Comparison of ENCODE assay signal across 8 cellular contexts in genomic region chr10:31706921-31707571, GRCh38.
A peak's percentile ranks its signal among the peaks of the same experiment; 100 is the strongest.
DNase-seq lines count a peak whose midpoint lies in the region; ATAC-seq and TF ChIP-seq lines count a peak whose summit lies in the region.

No MANE protein-coding gene starts in this region.

- 52% methylated on average over 11 of the region's 11 CpGs for WGBS in smooth muscle cell (ENCODE audit: low lambda C conversion rate)

- DNase-seq in SJSA1 (ENCODE audit: low read depth in 1 of 2, low spot score in 2 of 2) (no peak), cardiac muscle cell (ENCODE audit: low read depth in 1 of 2, low spot score in 1 of 2) (peak in 1 of 2 donors; percentile 30), smooth muscle cell (lab: John Stamatoyannopoulos, UW; ENCODE audit: unreplicated experiment) (no peak), OCI-M2 (lab: John Stamatoyannopoulos, UW; ENCODE audit: unreplicated experiment) (no peak), kidney tubule cell (ENCODE audit: low spot score) (no peak)
- no peak for DNase-seq in stimulated activated CD4-positive, alpha-beta T cell treated with anti-CD3 and anti-CD28 coated beads, Interleukin-4, amount 100 ng/mL, for 4 hours

- H3K9me3 ChIP-seq in SJSA1 (replicated peaks) (peaks cover 5% of the 10 kb centered on the region), cardiac muscle cell (ENCODE audit: low read depth) (no peaks in the 10 kb centered on the region), smooth muscle cell (replicated peaks; ENCODE audit: low read depth) (peaks cover 5% of the 10 kb centered on the region)

- ATAC-seq in GM18907 (IDR thresholded peaks at IDR 0.05; ENCODE audit: unreplicated experiment) (peak; percentile 23), HG02884 (IDR thresholded peaks at IDR 0.05; ENCODE audit: unreplicated experiment) (peak; percentile 15)

- H3K36me3 ChIP-seq in SJSA1 (no peaks in the 10 kb centered on the region), cardiac muscle cell (no peaks in the 10 kb centered on the region), smooth muscle cell (ENCODE audit: low read depth) (no peaks in the 10 kb centered on the region)

- no peak overlapping the region for H3K4me3 ChIP-seq in SJSA1
- H3K4me3 ChIP-seq in cardiac muscle cell, result no peak overlapping the region
- H3K4me3 ChIP-seq in smooth muscle cell, result no peak overlapping the region

- peaks cover 22% of the 10 kb centered on the region for H3K4me1 ChIP-seq in SJSA1 (replicated peaks)
- H3K4me1 ChIP-seq in cardiac muscle cell (ENCODE audit: low read depth), result peaks cover 17% of the 10 kb centered on the region
- H3K4me1 ChIP-seq in smooth muscle cell (ENCODE audit: low read depth), result peaks cover 25% of the 10 kb centered on the region

- H4K20me1 ChIP-seq in smooth muscle cell (ENCODE audit: low read depth), result no peaks in the 10 kb centered on the region

- H3F3A ChIP-seq in smooth muscle cell (ENCODE audit: low read depth), result peaks cover 4% of the 10 kb centered on the region

- H3K27me3 ChIP-seq in SJSA1 (replicated peaks), result no peaks in the 10 kb centered on the region
- H3K27me3 ChIP-seq in cardiac muscle cell, result no peaks in the 10 kb centered on the region
- H3K27me3 ChIP-seq in smooth muscle cell (ENCODE audit: low read depth), result no peaks in the 10 kb centered on the region

- H3K27ac ChIP-seq in SJSA1 (peak overlapping the region; percentile 91), cardiac muscle cell (peak overlapping the region; percentile 38), smooth muscle cell (ENCODE audit: low read depth) (peak overlapping the region; percentile 84)

- no peaks in the 10 kb centered on the region for H3K79me2 ChIP-seq in smooth muscle cell (ENCODE audit: low read depth)

- H3K4me2 ChIP-seq in smooth muscle cell, result peak overlapping the region; percentile 77

- H3K9ac ChIP-seq in smooth muscle cell (ENCODE audit: low read depth), result peak overlapping the region; percentile 14

- H2AFZ ChIP-seq in smooth muscle cell (ENCODE audit: low read depth), result peak overlapping the region; percentile 84

- TF ChIP-seq CTCF in cardiac muscle cell (IDR thresholded peaks at IDR 0.05; ENCODE audit: low read depth, low read length) (no peak), smooth muscle cell (IDR thresholded peaks at IDR 0.05; ENCODE audit: borderline replicate concordance, insufficient read depth, poor library complexity, severe bottlenecking) (no peak)

Comparison
In these comparisons a context has a peak if more than half of its experiments do, and no peak if none do; other contexts are left out.
1. H3K27ac ChIP-seq: peak in every context shown above with its lines; median percentile 91 in SJSA1; 84 in smooth muscle cell; 38 in cardiac muscle cell.